1 cellular context compared by ENCODE assay signal in the genomic region with DNA sequence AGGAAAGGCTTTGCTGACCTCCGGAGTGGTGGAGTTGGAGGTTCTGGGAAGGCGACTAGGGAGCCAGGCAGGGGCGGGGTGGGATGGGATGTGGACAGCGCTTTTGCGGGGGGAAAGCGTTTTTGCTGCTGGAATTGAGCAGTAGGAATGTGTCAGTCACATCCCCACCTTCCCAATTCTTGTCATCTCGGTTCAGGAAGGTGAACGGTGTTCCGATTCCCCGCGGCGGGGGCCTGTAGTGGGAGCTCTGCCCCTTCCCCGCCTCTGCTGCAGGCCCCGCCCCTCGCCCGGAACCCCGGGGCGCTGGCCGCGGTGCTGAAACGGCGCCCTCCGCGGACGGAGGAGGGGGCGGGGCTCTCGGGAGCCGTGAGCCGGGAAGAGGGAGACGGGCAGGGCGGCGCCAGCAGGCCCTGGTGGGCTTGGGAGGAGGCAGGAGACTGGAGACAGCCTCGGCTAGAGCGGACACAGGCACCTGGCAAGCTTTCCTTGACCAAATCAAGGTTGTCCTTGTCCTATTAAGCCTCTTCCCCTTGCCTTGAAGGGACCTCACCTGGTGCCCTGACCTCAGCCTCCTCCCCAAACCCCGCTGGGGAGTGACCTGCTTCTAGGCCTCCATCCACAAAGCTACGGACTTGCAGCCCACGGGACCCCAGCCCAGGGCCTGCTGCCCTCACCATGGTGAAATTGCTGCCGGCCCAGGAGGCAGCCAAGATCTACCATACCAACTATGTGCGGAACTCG.
TF ChIP-seq lines count a peak whose summit lies in the region.

A gene (plus strand): TSS at position 357 of the 741 bp plus-strand sequence. CDS start 319 bp downstream, at position 676.

TF ChIP-seq in HEK293, 187 proteins besides CTCF, POLR2A, EP300 and RAD21 (continued from another document):
- TF ChIP-seq, protein P1, sequence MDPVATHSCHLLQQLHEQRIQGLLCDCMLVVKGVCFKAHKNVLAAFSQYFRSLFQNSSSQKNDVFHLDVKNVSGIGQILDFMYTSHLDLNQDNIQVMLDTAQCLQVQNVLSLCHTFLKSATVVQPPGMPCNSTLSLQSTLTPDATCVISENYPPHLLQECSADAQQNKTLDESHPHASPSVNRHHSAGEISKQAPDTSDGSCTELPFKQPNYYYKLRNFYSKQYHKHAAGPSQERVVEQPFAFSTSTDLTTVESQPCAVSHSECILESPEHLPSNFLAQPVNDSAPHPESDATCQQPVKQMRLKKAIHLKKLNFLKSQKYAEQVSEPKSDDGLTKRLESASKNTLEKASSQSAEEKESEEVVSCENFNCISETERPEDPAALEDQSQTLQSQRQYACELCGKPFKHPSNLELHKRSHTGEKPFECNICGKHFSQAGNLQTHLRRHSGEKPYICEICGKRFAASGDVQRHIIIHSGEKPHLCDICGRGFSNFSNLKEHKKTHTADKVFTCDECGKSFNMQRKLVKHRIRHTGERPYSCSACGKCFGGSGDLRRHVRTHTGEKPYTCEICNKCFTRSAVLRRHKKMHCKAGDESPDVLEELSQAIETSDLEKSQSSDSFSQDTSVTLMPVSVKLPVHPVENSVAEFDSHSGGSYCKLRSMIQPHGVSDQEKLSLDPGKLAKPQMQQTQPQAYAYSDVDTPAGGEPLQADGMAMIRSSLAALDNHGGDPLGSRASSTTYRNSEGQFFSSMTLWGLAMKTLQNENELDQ (tag by site-specific recombination; IDR thresholded peaks at IDR 0.05; ENCODE audit: low read depth): no peak
- peak; percentile 58 for TF ChIP-seq KLF10 (tag by site-specific recombination; IDR thresholded peaks at IDR 0.05)
- TF ChIP-seq HOXC10 (CRISPR knock-in tag; IDR thresholded peaks at IDR 0.05): 0 out of 2 replicates have a peak, but pooled peaks have one; percentile 87
- peak; percentile 94 for TF ChIP-seq ZNF561 (tag by site-specific recombination; IDR thresholded peaks at IDR 0.05; ENCODE audit: borderline replicate concordance)
- TF ChIP-seq, protein P2, sequence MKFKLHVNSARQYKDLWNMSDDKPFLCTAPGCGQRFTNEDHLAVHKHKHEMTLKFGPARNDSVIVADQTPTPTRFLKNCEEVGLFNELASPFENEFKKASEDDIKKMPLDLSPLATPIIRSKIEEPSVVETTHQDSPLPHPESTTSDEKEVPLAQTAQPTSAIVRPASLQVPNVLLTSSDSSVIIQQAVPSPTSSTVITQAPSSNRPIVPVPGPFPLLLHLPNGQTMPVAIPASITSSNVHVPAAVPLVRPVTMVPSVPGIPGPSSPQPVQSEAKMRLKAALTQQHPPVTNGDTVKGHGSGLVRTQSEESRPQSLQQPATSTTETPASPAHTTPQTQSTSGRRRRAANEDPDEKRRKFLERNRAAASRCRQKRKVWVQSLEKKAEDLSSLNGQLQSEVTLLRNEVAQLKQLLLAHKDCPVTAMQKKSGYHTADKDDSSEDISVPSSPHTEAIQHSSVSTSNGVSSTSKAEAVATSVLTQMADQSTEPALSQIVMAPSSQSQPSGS (tag by site-specific recombination; IDR thresholded peaks at IDR 0.05; ENCODE audit: low read depth): no peak
- TF ChIP-seq, protein P3, sequence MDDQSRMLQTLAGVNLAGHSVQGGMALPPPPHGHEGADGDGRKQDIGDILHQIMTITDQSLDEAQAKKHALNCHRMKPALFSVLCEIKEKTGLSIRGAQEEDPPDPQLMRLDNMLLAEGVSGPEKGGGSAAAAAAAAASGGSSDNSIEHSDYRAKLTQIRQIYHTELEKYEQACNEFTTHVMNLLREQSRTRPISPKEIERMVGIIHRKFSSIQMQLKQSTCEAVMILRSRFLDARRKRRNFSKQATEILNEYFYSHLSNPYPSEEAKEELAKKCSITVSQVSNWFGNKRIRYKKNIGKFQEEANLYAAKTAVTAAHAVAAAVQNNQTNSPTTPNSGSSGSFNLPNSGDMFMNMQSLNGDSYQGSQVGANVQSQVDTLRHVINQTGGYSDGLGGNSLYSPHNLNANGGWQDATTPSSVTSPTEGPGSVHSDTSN (CRISPR knock-in tag; IDR thresholded peaks at IDR 0.05): peak; percentile 94
- peak; percentile 45; the same call in 1 of the 2 replicates for TF ChIP-seq ZIC2 (tag by site-specific recombination; IDR thresholded peaks at IDR 0.05)
- 0 out of 2 replicates have a peak, but pooled peaks have one; percentile 21 for TF ChIP-seq KLF16 (tag by site-specific recombination; IDR thresholded peaks at IDR 0.05)
- TF ChIP-seq ZBTB48 (tag by site-specific recombination; IDR thresholded peaks at IDR 0.05): 0 out of 2 replicates have a peak, but pooled peaks have one; percentile 22
- TF ChIP-seq, protein P4, sequence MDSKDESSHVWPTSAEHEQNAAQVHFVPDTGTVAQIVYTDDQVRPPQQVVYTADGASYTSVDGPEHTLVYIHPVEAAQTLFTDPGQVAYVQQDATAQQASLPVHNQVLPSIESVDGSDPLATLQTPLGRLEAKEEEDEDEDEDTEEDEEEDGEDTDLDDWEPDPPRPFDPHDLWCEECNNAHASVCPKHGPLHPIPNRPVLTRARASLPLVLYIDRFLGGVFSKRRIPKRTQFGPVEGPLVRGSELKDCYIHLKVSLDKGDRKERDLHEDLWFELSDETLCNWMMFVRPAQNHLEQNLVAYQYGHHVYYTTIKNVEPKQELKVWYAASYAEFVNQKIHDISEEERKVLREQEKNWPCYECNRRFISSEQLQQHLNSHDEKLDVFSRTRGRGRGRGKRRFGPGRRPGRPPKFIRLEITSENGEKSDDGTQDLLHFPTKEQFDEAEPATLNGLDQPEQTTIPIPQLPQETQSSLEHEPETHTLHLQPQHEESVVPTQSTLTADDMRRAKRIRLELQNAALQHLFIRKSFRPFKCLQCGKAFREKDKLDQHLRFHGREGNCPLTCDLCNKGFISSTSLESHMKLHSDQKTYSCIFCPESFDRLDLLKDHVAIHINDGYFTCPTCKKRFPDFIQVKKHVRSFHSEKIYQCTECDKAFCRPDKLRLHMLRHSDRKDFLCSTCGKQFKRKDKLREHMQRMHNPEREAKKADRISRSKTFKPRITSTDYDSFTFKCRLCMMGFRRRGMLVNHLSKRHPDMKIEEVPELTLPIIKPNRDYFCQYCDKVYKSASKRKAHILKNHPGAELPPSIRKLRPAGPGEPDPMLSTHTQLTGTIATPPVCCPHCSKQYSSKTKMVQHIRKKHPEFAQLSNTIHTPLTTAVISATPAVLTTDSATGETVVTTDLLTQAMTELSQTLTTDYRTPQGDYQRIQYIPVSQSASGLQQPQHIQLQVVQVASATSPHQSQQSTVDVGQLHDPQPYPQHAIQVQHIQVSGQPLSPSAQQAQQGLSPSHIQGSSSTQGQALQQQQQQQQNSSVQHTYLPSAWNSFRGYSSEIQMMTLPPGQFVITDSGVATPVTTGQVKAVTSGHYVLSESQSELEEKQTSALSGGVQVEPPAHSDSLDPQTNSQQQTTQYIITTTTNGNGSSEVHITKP (tag by site-specific recombination; IDR thresholded peaks at IDR 0.05): no peak
- TF ChIP-seq, protein P5, sequence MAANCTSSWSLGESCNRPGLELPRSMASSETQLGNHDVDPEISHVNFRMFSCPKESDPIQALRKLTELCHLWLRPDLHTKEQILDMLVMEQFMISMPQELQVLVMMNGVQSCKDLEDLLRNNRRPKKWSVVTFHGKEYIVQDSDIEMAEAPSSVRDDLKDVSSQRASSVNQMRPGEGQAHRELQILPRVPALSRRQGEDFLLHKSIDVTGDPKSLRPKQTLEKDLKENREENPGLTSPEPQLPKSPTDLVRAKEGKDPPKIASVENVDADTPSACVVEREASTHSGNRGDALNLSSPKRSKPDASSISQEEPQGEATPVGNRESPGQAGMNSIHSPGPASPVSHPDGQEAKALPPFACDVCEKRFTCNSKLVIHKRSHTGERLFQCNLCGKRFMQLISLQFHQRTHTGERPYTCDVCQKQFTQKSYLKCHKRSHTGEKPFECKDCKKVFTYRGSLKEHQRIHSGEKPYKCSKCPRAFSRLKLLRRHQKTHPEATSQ (tag by site-specific recombination; IDR thresholded peaks at IDR 0.05): no peak
- peak; percentile 18; the same call in 1 of the 2 replicates for TF ChIP-seq GLIS1 (tag by site-specific recombination; IDR thresholded peaks at IDR 0.05)
- TF ChIP-seq ZNF549 (tag by site-specific recombination; IDR thresholded peaks at IDR 0.05): no peak
- TF ChIP-seq SP2 (tag by site-specific recombination; IDR thresholded peaks at IDR 0.05): peak; percentile 41
- peak; percentile 64 for TF ChIP-seq ZFHX2 (tag by site-specific recombination; conservative IDR thresholded peaks at IDR 0.05)
- TF ChIP-seq, protein P6, sequence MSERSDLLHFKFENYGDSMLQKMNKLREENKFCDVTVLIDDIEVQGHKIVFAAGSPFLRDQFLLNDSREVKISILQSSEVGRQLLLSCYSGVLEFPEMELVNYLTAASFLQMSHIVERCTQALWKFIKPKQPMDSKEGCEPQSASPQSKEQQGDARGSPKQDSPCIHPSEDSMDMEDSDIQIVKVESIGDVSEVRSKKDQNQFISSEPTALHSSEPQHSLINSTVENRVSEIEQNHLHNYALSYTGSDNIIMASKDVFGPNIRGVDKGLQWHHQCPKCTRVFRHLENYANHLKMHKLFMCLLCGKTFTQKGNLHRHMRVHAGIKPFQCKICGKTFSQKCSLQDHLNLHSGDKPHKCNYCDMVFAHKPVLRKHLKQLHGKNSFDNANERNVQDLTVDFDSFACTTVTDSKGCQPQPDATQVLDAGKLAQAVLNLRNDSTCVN (tag by site-specific recombination; optimal IDR thresholded peaks at IDR 0.05): no peak
- peak; percentile 65 for TF ChIP-seq KLF1 (tag by site-specific recombination; IDR thresholded peaks at IDR 0.05)
- TF ChIP-seq ZNF391 (tag by site-specific recombination; IDR thresholded peaks at IDR 0.05; ENCODE audit: borderline replicate concordance, low read depth): 0 out of 2 replicates have a peak, but pooled peaks have one; percentile 13
- TF ChIP-seq, protein P7, sequence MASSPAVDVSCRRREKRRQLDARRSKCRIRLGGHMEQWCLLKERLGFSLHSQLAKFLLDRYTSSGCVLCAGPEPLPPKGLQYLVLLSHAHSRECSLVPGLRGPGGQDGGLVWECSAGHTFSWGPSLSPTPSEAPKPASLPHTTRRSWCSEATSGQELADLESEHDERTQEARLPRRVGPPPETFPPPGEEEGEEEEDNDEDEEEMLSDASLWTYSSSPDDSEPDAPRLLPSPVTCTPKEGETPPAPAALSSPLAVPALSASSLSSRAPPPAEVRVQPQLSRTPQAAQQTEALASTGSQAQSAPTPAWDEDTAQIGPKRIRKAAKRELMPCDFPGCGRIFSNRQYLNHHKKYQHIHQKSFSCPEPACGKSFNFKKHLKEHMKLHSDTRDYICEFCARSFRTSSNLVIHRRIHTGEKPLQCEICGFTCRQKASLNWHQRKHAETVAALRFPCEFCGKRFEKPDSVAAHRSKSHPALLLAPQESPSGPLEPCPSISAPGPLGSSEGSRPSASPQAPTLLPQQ (tag by site-specific recombination; IDR thresholded peaks at IDR 0.05): peak; percentile 34
- TF ChIP-seq SP7 (tag by site-specific recombination; IDR thresholded peaks at IDR 0.05): 0 out of 2 replicates have a peak, but pooled peaks have one; percentile 14
- TF ChIP-seq, protein P8, sequence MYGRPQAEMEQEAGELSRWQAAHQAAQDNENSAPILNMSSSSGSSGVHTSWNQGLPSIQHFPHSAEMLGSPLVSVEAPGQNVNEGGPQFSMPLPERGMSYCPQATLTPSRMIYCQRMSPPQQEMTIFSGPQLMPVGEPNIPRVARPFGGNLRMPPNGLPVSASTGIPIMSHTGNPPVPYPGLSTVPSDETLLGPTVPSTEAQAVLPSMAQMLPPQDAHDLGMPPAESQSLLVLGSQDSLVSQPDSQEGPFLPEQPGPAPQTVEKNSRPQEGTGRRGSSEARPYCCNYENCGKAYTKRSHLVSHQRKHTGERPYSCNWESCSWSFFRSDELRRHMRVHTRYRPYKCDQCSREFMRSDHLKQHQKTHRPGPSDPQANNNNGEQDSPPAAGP (tag by site-specific recombination; IDR thresholded peaks at IDR 0.05): 0 out of 2 replicates have a peak, but pooled peaks have one; percentile 40
- no peak for TF ChIP-seq ZNF670 (tag by site-specific recombination; IDR thresholded peaks at IDR 0.05; ENCODE audit: low read depth)
- TF ChIP-seq ZNF274 (IDR thresholded peaks at IDR 0.05; ENCODE audit: low read length): no peak
- TF ChIP-seq ZNF274 (tag by site-specific recombination; IDR thresholded peaks at IDR 0.05; ENCODE audit: borderline replicate concordance): no peak
- TF ChIP-seq ZNF473 (tag by site-specific recombination; IDR thresholded peaks at IDR 0.05): no peak
- TF ChIP-seq, protein P9, sequence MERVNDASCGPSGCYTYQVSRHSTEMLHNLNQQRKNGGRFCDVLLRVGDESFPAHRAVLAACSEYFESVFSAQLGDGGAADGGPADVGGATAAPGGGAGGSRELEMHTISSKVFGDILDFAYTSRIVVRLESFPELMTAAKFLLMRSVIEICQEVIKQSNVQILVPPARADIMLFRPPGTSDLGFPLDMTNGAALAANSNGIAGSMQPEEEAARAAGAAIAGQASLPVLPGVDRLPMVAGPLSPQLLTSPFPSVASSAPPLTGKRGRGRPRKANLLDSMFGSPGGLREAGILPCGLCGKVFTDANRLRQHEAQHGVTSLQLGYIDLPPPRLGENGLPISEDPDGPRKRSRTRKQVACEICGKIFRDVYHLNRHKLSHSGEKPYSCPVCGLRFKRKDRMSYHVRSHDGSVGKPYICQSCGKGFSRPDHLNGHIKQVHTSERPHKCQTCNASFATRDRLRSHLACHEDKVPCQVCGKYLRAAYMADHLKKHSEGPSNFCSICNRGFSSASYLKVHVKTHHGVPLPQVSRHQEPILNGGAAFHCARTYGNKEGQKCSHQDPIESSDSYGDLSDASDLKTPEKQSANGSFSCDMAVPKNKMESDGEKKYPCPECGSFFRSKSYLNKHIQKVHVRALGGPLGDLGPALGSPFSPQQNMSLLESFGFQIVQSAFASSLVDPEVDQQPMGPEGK (tag by site-specific recombination; IDR thresholded peaks at IDR 0.05): peak; percentile 80
- TF ChIP-seq ZEB2 (tag by site-specific recombination; IDR thresholded peaks at IDR 0.05): peak; percentile 59
- peak; percentile 94 for TF ChIP-seq KLF9 (tag by site-specific recombination; IDR thresholded peaks at IDR 0.05; ENCODE audit: low read depth)
- 0 out of 2 replicates have a peak, but pooled peaks have one; percentile 29 for TF ChIP-seq ZNF600 (tag by site-specific recombination; IDR thresholded peaks at IDR 0.05)
- peak; percentile 54; the same call in 1 of the 2 replicates for TF ChIP-seq ZNF76 (tag by site-specific recombination; IDR thresholded peaks at IDR 0.05; ENCODE audit: borderline replicate concordance, low read depth)
TF ChIP-seq in HEK293: peak in this region for 25.
